In genomic region chr7:121544199-121544598, GRCh38 we compare ENCODE assay signal across 19 cellular contexts.
DNase-seq lines count a peak whose midpoint lies in the region; ATAC-seq and TF ChIP-seq lines count a peak whose summit lies in the region.
"Had no signal": no experiment of that assay in that cellular context is flagged by ENCODE, and none has a peak within 500 bp of the region (broad histone marks: within the 10 kb centered on the region; RNA-seq: fewer than 3 reads in every experiment).

No MANE protein-coding gene starts in this region.

- no peak overlapping the region for H3K4me3 Mint-ChIP-seq in T-helper 1 cell treated with Interleukin-12 subunit alpha and Interleukin-12 subunit beta and Interleukin-4 antibody, amounts not matched to agents 30 μg/mL and 1 μg/mL, for 36 hours
- no peak overlapping the region for H3K4me3 Mint-ChIP-seq in osteocyte (ENCODE audit: unreplicated experiment)
- no peak overlapping the region for H3K4me3 Mint-ChIP-seq in CD8-positive, alpha-beta T cell
- H3K4me3 Mint-ChIP-seq: CD4-positive, alpha-beta T cell had no signal

- no peak for TF ChIP-seq POLR2A in testis (IDR thresholded peaks at IDR 0.05)

- WGBS in testis, 2 donors = 60 to 73% methylated on average over 1 of the region's 1 CpG

- no peaks in the 10 kb centered on the region for H3K9me3 ChIP-seq in CD8-positive, alpha-beta T cell (ENCODE audit: low read length)
- H3K9me3 ChIP-seq in testis = no peaks in the 10 kb centered on the region
- H3K9me3 ChIP-seq: thyroid gland had no signal

- no peaks in the 10 kb centered on the region for H3K27me3 Mint-ChIP-seq in T-helper 1 cell treated with Interleukin-12 subunit alpha and Interleukin-12 subunit beta and Interleukin-4 antibody, amounts not matched to agents 30 μg/mL and 1 μg/mL, for 36 hours (ENCODE audit: low read depth)
- H3K27me3 Mint-ChIP-seq in osteocyte (ENCODE audit: unreplicated experiment) = no peaks in the 10 kb centered on the region
- H3K27me3 Mint-ChIP-seq in CD8-positive, alpha-beta T cell (ENCODE audit: low read depth) = no peaks in the 10 kb centered on the region
- H3K27me3 Mint-ChIP-seq: CD4-positive, alpha-beta T cell had no signal

- CTCF ChIA-PET in CD8-positive, alpha-beta T cell (lab: Charles Lee) = interaction anchor here (1.1 to 1.3 kb wide), 2 partner anchors 19 to 177 kb away, joined by 3 to 8 read pairs; no protein-coding TSS in a partner anchor

- in situ Hi-C loops in brain microvascular endothelial cell (cut with HindIII; ENCODE audit: low pct_ligation_motif_present, low sequenced_read_pairs) = loop anchor here (25.0 kb wide), 1 partner anchor 182 kb away; no protein-coding TSS in a partner anchor

- POLR2A ChIA-PET in CD8-positive, alpha-beta T cell (lab: Charles Lee) = interaction anchor here (0.6 to 0.7 kb wide), 2 partner anchors 103 to 529 kb away, joined by 3 to 9 read pairs; no protein-coding TSS in a partner anchor

- no peak overlapping the region for H3K4me3 ChIP-seq in brain microvascular endothelial cell (ENCODE audit: low read depth, low read length)
- no peak overlapping the region for H3K4me3 ChIP-seq in CD8-positive, alpha-beta T cell (ENCODE audit: low read depth, low read length)
- H3K4me3 ChIP-seq in testis = no peak overlapping the region
- H3K4me3 ChIP-seq: SK-N-MC, thyroid gland had no signal

- no peaks in the 10 kb centered on the region for H3K36me3 ChIP-seq in brain microvascular endothelial cell (replicated peaks)
- H3K36me3 ChIP-seq in CD8-positive, alpha-beta T cell (ENCODE audit: insufficient read depth, low read length) = no peaks in the 10 kb centered on the region
- H3K36me3 ChIP-seq in testis (ENCODE audit: low read depth, missing control alignments) = no peaks in the 10 kb centered on the region
- H3K36me3 ChIP-seq: thyroid gland had no signal

- no peaks in the 10 kb centered on the region for H3K4me1 ChIP-seq in CD8-positive, alpha-beta T cell (ENCODE audit: insufficient read depth, low read length)
- H3K4me1 ChIP-seq in testis = peaks cover 3% of the 10 kb centered on the region
- H3K4me1 ChIP-seq: thyroid gland had no signal

- peaks cover 34% of the 10 kb centered on the region for H3K9me3 Mint-ChIP-seq in T-helper 1 cell treated with Interleukin-12 subunit alpha and Interleukin-12 subunit beta and Interleukin-4 antibody, amounts not matched to agents 30 μg/mL and 1 μg/mL, for 36 hours
- peaks cover 4% of the 10 kb centered on the region for H3K9me3 Mint-ChIP-seq in osteocyte (ENCODE audit: unreplicated experiment)
- H3K9me3 Mint-ChIP-seq in CD8-positive, alpha-beta T cell = no peaks in the 10 kb centered on the region
- H3K9me3 Mint-ChIP-seq: CD4-positive, alpha-beta T cell had no signal

- TF ChIP-seq CTCF in brain microvascular endothelial cell (IDR thresholded peaks at IDR 0.05; ENCODE audit: low read depth, low read length, missing control alignments) (no peak), osteocyte (IDR thresholded peaks at IDR 0.05) (no peak), testis (IDR thresholded peaks at IDR 0.05) (no peak)
- no peak for TF ChIP-seq CTCF in CD8-positive, alpha-beta T cell (IDR thresholded peaks at IDR 0.05)

- DNase-seq in T-helper 1 cell = no peak
- peak; percentile 11 for DNase-seq in RPMI7951 (ENCODE audit: low read depth)
- no peak for DNase-seq in brain microvascular endothelial cell
- no peak for DNase-seq in osteocyte (ENCODE audit: extremely low spot score, unreplicated experiment)
- no peak for DNase-seq in CD8-positive, alpha-beta T cell
- no peak for DNase-seq in NCI-H526 treated with DMSO at 0.1 percent for 48 hours (lab: John Stamatoyannopoulos, UW)
- no peak for DNase-seq in testis
- DNase-seq: activated CD4-positive, alpha-beta T cell treated with anti-CD3 and anti-CD28 coated beads, Interleukin-2, amount 50 U/mL, for 48 hours; activated gamma-delta T cell treated with Interleukin-2 at 50 U/mL for 16 hours; CD4-positive, alpha-beta T cell; left colon; NCI-H2081 treated with DMSO at 0.1 percent for 48 hours; NCI-H524; stimulated activated CD4-positive, alpha-beta T cell treated with anti-CD3 and anti-CD28 coated beads, Interleukin-4, amount 100 ng/mL, for 1 hour; stimulated activated CD8-positive, alpha-beta memory T cell treated with anti-CD3 and anti-CD28 coated beads, Interleukin-4, amount 100 ng/mL, for 48 hours; thyroid gland had no signal

- H3K27ac ChIP-seq in brain microvascular endothelial cell = peak overlapping the region; percentile 46
- no peak overlapping the region for H3K27ac ChIP-seq in CD8-positive, alpha-beta T cell (ENCODE audit: low read depth, low read length)
- no peak overlapping the region for H3K27ac ChIP-seq in testis
- H3K27ac ChIP-seq: 22Rv1, SK-N-MC, thyroid gland had no signal

- H3K27me3 ChIP-seq in brain microvascular endothelial cell (replicated peaks) (no peaks in the 10 kb centered on the region), testis (no peaks in the 10 kb centered on the region)
- no peaks in the 10 kb centered on the region for H3K27me3 ChIP-seq in CD8-positive, alpha-beta T cell (ENCODE audit: insufficient read depth, low read length)
- H3K27me3 ChIP-seq: thyroid gland had no signal

- H3K36me3 Mint-ChIP-seq in T-helper 1 cell treated with Interleukin-12 subunit alpha and Interleukin-12 subunit beta and Interleukin-4 antibody, amounts not matched to agents 30 μg/mL and 1 μg/mL, for 36 hours (ENCODE audit: low read depth) = peaks cover 28% of the 10 kb centered on the region
- H3K36me3 Mint-ChIP-seq in osteocyte (ENCODE audit: unreplicated experiment) = peaks cover 3% of the 10 kb centered on the region
- no peaks in the 10 kb centered on the region for H3K36me3 Mint-ChIP-seq in CD8-positive, alpha-beta T cell

- H3K4me1 Mint-ChIP-seq in T-helper 1 cell treated with Interleukin-12 subunit alpha and Interleukin-12 subunit beta and Interleukin-4 antibody, amounts not matched to agents 30 μg/mL and 1 μg/mL, for 36 hours (ENCODE audit: low read depth) = peaks cover 52% of the 10 kb centered on the region
- H3K4me1 Mint-ChIP-seq in osteocyte (ENCODE audit: unreplicated experiment) = peaks cover 18% of the 10 kb centered on the region
- peaks cover 7% of the 10 kb centered on the region for H3K4me1 Mint-ChIP-seq in CD8-positive, alpha-beta T cell (ENCODE audit: low read depth)

- intact Hi-C loops in CD8-positive, alpha-beta T cell (cut with DNase I, micrococcal nuclease) = loop anchor here (2.0 to 10.0 kb wide), 3 partner anchors 13 to 559 kb away; partner anchors contain the start of gene CPED1 (in 1 of the 2)
- intact Hi-C loops in testis (cut with DNase I; ENCODE audit: low total_unique reads) = no loop called here

- peak overlapping the region; percentile 90 for H3K27ac Mint-ChIP-seq in T-helper 1 cell treated with Interleukin-12 subunit alpha and Interleukin-12 subunit beta and Interleukin-4 antibody, amounts not matched to agents 30 μg/mL and 1 μg/mL, for 36 hours
- peak overlapping the region; percentile 59 for H3K27ac Mint-ChIP-seq in osteocyte (ENCODE audit: unreplicated experiment)
- no peak overlapping the region for H3K27ac Mint-ChIP-seq in CD8-positive, alpha-beta T cell
- H3K27ac Mint-ChIP-seq: CD4-positive, alpha-beta T cell had no signal

- ATAC-seq in CD8-positive, alpha-beta T cell = no peak
- ATAC-seq: left colon had no signal
